1 cellular context compared by ENCODE assay signal in genomic region chr6:54768542-54768941, GRCh38.
TF ChIP-seq lines count a peak whose summit lies in the region.

No MANE protein-coding gene starts in this region.

TF ChIP-seq in HEK293, 187 proteins besides CTCF, POLR2A, EP300 and RAD21 (continued from another document):
- TF ChIP-seq OSR2 (tag by site-specific recombination; IDR thresholded peaks at IDR 0.05) = no peak
- no peak for TF ChIP-seq ZNF555 (tag by site-specific recombination; conservative IDR thresholded peaks at IDR 0.05)
- TF ChIP-seq, protein P1, sequence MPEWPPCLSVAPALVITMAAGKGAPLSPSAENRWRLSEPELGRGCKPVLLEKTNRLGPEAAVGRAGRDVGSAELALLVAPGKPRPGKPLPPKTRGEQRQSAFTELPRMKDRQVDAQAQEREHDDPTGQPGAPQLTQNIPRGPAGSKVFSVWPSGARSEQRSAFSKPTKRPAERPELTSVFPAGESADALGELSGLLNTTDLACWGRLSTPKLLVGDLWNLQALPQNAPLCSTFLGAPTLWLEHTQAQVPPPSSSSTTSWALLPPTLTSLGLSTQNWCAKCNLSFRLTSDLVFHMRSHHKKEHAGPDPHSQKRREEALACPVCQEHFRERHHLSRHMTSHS (tag by site-specific recombination; IDR thresholded peaks at IDR 0.05) = no peak
- no peak for TF ChIP-seq TCF7L2 (IDR thresholded peaks at IDR 0.05; ENCODE audit: borderline replicate concordance, low read depth, low read length)
- TF ChIP-seq, protein P2, sequence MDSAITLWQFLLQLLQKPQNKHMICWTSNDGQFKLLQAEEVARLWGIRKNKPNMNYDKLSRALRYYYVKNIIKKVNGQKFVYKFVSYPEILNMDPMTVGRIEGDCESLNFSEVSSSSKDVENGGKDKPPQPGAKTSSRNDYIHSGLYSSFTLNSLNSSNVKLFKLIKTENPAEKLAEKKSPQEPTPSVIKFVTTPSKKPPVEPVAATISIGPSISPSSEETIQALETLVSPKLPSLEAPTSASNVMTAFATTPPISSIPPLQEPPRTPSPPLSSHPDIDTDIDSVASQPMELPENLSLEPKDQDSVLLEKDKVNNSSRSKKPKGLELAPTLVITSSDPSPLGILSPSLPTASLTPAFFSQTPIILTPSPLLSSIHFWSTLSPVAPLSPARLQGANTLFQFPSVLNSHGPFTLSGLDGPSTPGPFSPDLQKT (IDR thresholded peaks at IDR 0.05; ENCODE audit: borderline replicate concordance, low read depth, low read length) = no peak
- peak; percentile 43; the same call in 1 of the 2 replicates for TF ChIP-seq ZBTB21 (tag by site-specific recombination; IDR thresholded peaks at IDR 0.05)
- TF ChIP-seq, protein P3, sequence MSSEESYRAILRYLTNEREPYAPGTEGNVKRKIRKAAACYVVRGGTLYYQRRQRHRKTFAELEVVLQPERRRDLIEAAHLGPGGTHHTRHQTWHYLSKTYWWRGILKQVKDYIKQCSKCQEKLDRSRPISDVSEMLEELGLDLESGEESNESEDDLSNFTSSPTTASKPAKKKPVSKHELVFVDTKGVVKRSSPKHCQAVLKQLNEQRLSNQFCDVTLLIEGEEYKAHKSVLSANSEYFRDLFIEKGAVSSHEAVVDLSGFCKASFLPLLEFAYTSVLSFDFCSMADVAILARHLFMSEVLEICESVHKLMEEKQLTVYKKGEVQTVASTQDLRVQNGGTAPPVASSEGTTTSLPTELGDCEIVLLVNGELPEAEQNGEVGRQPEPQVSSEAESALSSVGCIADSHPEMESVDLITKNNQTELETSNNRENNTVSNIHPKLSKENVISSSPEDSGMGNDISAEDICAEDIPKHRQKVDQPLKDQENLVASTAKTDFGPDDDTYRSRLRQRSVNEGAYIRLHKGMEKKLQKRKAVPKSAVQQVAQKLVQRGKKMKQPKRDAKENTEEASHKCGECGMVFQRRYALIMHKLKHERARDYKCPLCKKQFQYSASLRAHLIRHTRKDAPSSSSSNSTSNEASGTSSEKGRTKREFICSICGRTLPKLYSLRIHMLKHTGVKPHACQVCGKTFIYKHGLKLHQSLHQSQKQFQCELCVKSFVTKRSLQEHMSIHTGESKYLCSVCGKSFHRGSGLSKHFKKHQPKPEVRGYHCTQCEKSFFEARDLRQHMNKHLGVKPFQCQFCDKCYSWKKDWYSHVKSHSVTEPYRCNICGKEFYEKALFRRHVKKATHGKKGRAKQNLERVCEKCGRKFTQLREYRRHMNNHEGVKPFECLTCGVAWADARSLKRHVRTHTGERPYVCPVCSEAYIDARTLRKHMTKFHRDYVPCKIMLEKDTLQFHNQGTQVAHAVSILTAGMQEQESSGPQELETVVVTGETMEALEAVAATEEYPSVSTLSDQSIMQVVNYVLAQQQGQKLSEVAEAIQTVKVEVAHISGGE (tag by site-specific recombination; conservative IDR thresholded peaks at IDR 0.05; ENCODE audit: low read depth) = no peak
- 0 out of 2 replicates have a peak, but pooled peaks have one; percentile 44 for TF ChIP-seq KLF16 (tag by site-specific recombination; IDR thresholded peaks at IDR 0.05)
- TF ChIP-seq ZNF155 (tag by site-specific recombination; IDR thresholded peaks at IDR 0.05) = no peak
- no peak for TF ChIP-seq ZFP41 (tag by site-specific recombination; IDR thresholded peaks at IDR 0.05; ENCODE audit: borderline replicate concordance)
- peak; percentile 35; the same call in 1 of the 2 replicates for TF ChIP-seq PRDM6 (tag by site-specific recombination; IDR thresholded peaks at IDR 0.05)
- no peak for TF ChIP-seq ZNF518A (tag by site-specific recombination; conservative IDR thresholded peaks at IDR 0.05; ENCODE audit: low read depth)
- TF ChIP-seq ZNF473 (tag by site-specific recombination; IDR thresholded peaks at IDR 0.05) = no peak
- TF ChIP-seq ZNF629 (tag by site-specific recombination; IDR thresholded peaks at IDR 0.05) = peak; percentile 64
- TF ChIP-seq GLIS2 (tag by site-specific recombination; IDR thresholded peaks at IDR 0.05) = no peak
- 0 out of 2 replicates have a peak, but pooled peaks have one; percentile 16 for TF ChIP-seq ZNF692 (tag by site-specific recombination; IDR thresholded peaks at IDR 0.05)
- no peak for TF ChIP-seq ZNF530 (tag by site-specific recombination; IDR thresholded peaks at IDR 0.05; ENCODE audit: low read depth)
- no peak for TF ChIP-seq ZNF274 (IDR thresholded peaks at IDR 0.05; ENCODE audit: low read length)
- no peak for TF ChIP-seq ZNF274 (tag by site-specific recombination; IDR thresholded peaks at IDR 0.05; ENCODE audit: borderline replicate concordance)
- no peak for TF ChIP-seq ZNF701 (tag by site-specific recombination; IDR thresholded peaks at IDR 0.05)
- no peak for TF ChIP-seq ZNF600 (tag by site-specific recombination; IDR thresholded peaks at IDR 0.05)
- TF ChIP-seq ZNF174 (tag by site-specific recombination; IDR thresholded peaks at IDR 0.05) = no peak
- peak; percentile 48; the same call in 1 of the 2 replicates for TF ChIP-seq ZNF843 (tag by site-specific recombination; IDR thresholded peaks at IDR 0.05)
- peak; percentile 91 for TF ChIP-seq ATF2 (tag by site-specific recombination; IDR thresholded peaks at IDR 0.05; ENCODE audit: low read depth)
- TF ChIP-seq ZNF449 (tag by site-specific recombination; IDR thresholded peaks at IDR 0.05) = no peak
- no peak for TF ChIP-seq EGR2 (tag by site-specific recombination; IDR thresholded peaks at IDR 0.05; ENCODE audit: low read depth)
- TF ChIP-seq ZNF677 (tag by site-specific recombination; IDR thresholded peaks at IDR 0.05) = no peak
- TF ChIP-seq SP3 (tag by site-specific recombination; IDR thresholded peaks at IDR 0.05) = no peak
- TF ChIP-seq ZNF211 (tag by site-specific recombination; IDR thresholded peaks at IDR 0.05; ENCODE audit: low read depth) = no peak
